Comparison of ENCODE assay signal across 25 cellular contexts in the genomic region with DNA sequence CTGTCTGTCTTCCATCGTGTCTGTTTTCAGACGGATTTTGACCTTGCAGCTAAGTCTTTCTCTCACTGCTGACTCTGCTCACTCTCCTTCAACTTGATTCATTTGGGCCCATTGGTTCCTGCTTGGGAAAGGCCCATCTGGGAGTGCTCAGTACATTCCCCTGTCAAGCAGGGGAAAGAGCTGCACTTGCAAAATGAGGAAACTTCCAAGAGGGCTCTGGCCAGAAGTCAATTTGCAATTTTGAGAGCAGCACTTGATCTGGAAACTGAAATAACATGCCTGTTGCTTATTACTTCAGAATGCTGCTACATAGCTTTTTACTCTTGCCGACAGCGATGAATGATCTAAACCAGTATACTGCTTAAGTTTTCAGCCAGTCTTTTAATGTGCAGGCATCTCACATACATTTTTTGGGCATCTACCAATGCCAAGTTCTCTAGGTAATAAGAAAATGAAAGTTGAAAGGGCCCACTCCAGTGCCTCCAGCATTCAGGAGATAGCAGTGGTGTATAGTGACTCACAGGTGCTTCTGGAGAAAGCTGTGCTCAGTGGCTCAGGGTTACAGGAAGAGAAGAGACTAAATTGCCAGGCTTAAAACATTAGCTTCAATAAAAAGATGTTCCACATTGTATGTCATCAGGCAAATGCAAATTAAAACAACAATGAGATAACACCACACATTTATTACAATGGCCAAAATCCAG.
"Had no signal": no experiment of that assay in that cellular context is flagged by ENCODE, and none has a peak within 500 bp of the region (broad histone marks: within the 10 kb centered on the region; RNA-seq: fewer than 3 reads in every experiment).

No MANE protein-coding gene starts in this region.

- H3K36me3 Mint-ChIP-seq: activated naive CD8-positive, alpha-beta T cell treated with anti-CD3 and anti-CD28 coated beads for 36 hours; naive B cell; stimulated activated naive B cell treated with anti-CD40 and anti-IgM and Interleukin-4, amounts not matched to agents 10 μg/mL and 1 μg/mL and 100 μg/mL, for 72 hours had no signal

- H3K27me3 ChIP-seq: adrenal gland, body of pancreas, pancreas, stomach, tibial nerve, vagina had no signal

- H3K27me3 Mint-ChIP-seq: activated naive CD8-positive, alpha-beta T cell treated with anti-CD3 and anti-CD28 coated beads for 36 hours; stimulated activated naive B cell treated with anti-CD40 and anti-IgM and Interleukin-4, amounts not matched to agents 10 μg/mL and 1 μg/mL and 100 μg/mL, for 72 hours had no signal

- H3K4me1 ChIP-seq: adrenal gland, body of pancreas, pancreas, prostate gland, stomach, tibial nerve, vagina had no signal

- H3K9me3 ChIP-seq: adrenal gland, body of pancreas, pancreas, prostate gland, stomach, tibial nerve, vagina had no signal

- H3K27ac ChIP-seq: adrenal gland, body of pancreas, pancreas, prostate gland, stomach, tibial nerve, vagina had no signal

- H3K36me3 ChIP-seq: adrenal gland, pancreas, prostate gland, stomach, tibial nerve, vagina had no signal

- ATAC-seq: activated T-cell treated with anti-CD3 and anti-CD28 coated beads, Interleukin-2, amount 50 U/mL, for 72 hours; body of pancreas; effector memory CD8-positive, alpha-beta T cell; stimulated activated naive B cell treated with anti-CD40 and anti-IgM and Interleukin-4, amounts not matched to agents 10 μg/mL and 1 μg/mL and 100 μg/mL, for 72 hours had no signal

- H3K4me1 Mint-ChIP-seq: activated naive CD8-positive, alpha-beta T cell treated with anti-CD3 and anti-CD28 coated beads for 36 hours; naive B cell; stimulated activated naive B cell treated with anti-CD40 and anti-IgM and Interleukin-4, amounts not matched to agents 10 μg/mL and 1 μg/mL and 100 μg/mL, for 72 hours had no signal

- H3K4me3 ChIP-seq: adrenal gland, body of pancreas, pancreas, prostate gland, smooth muscle cell, stomach, tibial nerve, vagina had no signal

- DNase-seq: activated CD4-positive, alpha-beta T cell treated with anti-CD3 and anti-CD28 coated beads for 4 hours; activated CD4-positive, alpha-beta T cell treated with anti-CD3 and anti-CD28 coated beads, Interleukin-2, amount 50 U/mL, for 4 hours; activated CD4-positive, CD25-positive, alpha-beta regulatory T cell; activated naive CD4-positive, alpha-beta T cell treated with Interleukin-2 at 50 U/mL for 16 hours; activated naive CD8-positive, alpha-beta T cell treated with anti-CD3 and anti-CD28 coated beads for 36 hours; activated T-cell treated with anti-CD3 and anti-CD28 coated beads for 4 hours; activated T-cell treated with anti-CD3 and anti-CD28 coated beads, Interleukin-2, amount 50 U/mL, for 72 hours; aorta; cortex of kidney; effector memory CD8-positive, alpha-beta T cell; erythroblast; foreskin fibroblast; naive B cell; pancreas; retina; stimulated activated CD4-positive, alpha-beta T cell treated with anti-CD3 and anti-CD28 coated beads, Interleukin-1b, Interleukin-23, amount 100 ng/mL, for 48 hours; stimulated activated naive B cell treated with anti-CD40 and anti-IgM and Interleukin-4, amounts not matched to agents 10 μg/mL and 1 μg/mL and 100 μg/mL, for 72 hours; stomach; T-helper 1 cell had no signal

- H3K4me3 Mint-ChIP-seq: activated naive CD8-positive, alpha-beta T cell treated with anti-CD3 and anti-CD28 coated beads for 36 hours; activated T-cell treated with anti-CD3 and anti-CD28 coated beads, Interleukin-2, amount 50 U/mL, for 72 hours; effector memory CD8-positive, alpha-beta T cell; naive B cell; stimulated activated naive B cell treated with anti-CD40 and anti-IgM and Interleukin-4, amounts not matched to agents 10 μg/mL and 1 μg/mL and 100 μg/mL, for 72 hours had no signal

- H3K27ac Mint-ChIP-seq: activated naive CD8-positive, alpha-beta T cell treated with anti-CD3 and anti-CD28 coated beads for 36 hours; activated T-cell treated with anti-CD3 and anti-CD28 coated beads, Interleukin-2, amount 50 U/mL, for 72 hours; effector memory CD8-positive, alpha-beta T cell; stimulated activated naive B cell treated with anti-CD40 and anti-IgM and Interleukin-4, amounts not matched to agents 10 μg/mL and 1 μg/mL and 100 μg/mL, for 72 hours had no signal

- H3K9me3 Mint-ChIP-seq: activated naive CD8-positive, alpha-beta T cell treated with anti-CD3 and anti-CD28 coated beads for 36 hours; effector memory CD8-positive, alpha-beta T cell; stimulated activated naive B cell treated with anti-CD40 and anti-IgM and Interleukin-4, amounts not matched to agents 10 μg/mL and 1 μg/mL and 100 μg/mL, for 72 hours had no signal
